Comparison of ENCODE assay signal across 35 cellular contexts in genomic region chr6:14567842-14568241, GRCh38.
"Had no signal": no experiment of that assay in that cellular context is flagged by ENCODE, and none has a peak within 500 bp of the region (broad histone marks: within the 10 kb centered on the region; RNA-seq: fewer than 3 reads in every experiment).

No MANE protein-coding gene starts in this region.

- H3K27ac ChIP-seq: brain microvascular endothelial cell, Peyer's patch, RWPE1, WERI-Rb-1 had no signal

- H3K4me3 ChIP-seq: Peyer's patch had no signal

- DNase-seq: activated CD4-positive, alpha-beta T cell treated with anti-CD3 and anti-CD28 coated beads for 1 hour; activated CD4-positive, alpha-beta T cell treated with anti-CD3 and anti-CD28 coated beads for 48 hours; activated CD4-positive, alpha-beta T cell treated with anti-CD3 and anti-CD28 coated beads, Interleukin-2, amount 50 U/mL, for 4 hours; activated CD4-positive, CD25-positive, alpha-beta regulatory T cell; activated CD8-positive, alpha-beta T cell treated with anti-CD3 and anti-CD28 coated beads for 36 hours; activated effector memory CD4-positive, alpha-beta T cell treated with anti-CD3 and anti-CD28 coated beads, Interleukin-2, amount 50 U/mL, for 16 hours; activated naive CD4-positive, alpha-beta T cell; activated naive CD4-positive, alpha-beta T cell treated with anti-CD3 and anti-CD28 coated beads, Interleukin-2, amount 50 U/mL, for 16 hours; activated naive CD8-positive, alpha-beta T cell treated with anti-CD3 and anti-CD28 coated beads for 36 hours; activated T-cell treated with anti-CD3 and anti-CD28 coated beads, Interleukin-2, amount 50 U/mL, for 1 hour; activated T-cell treated with anti-CD3 and anti-CD28 coated beads, Interleukin-2, amount 50 U/mL, for 72 hours; amniotic stem cell; aorta; brain microvascular endothelial cell; central memory CD4-positive, alpha-beta T cell; Kasumi-1; KG1; MM.1S; NCI-H187; NCI-H2107; NCI-H2171; NCI-H510A; NCI-H526; NK-92 treated with Interleukin-12 subunit alpha and Interleukin-12 subunit beta, amount 100 ng/mL, for 24 hours; Peyer's patch; SIG-M5; T-helper 1 cell; T-helper 2 cell; T-helper 9 cell; WERI-Rb-1 had no signal

- H3K4me1 ChIP-seq: Peyer's patch had no signal

- H3K27me3 ChIP-seq: brain microvascular endothelial cell, Peyer's patch had no signal

- ATAC-seq: activated CD8-positive, alpha-beta T cell treated with anti-CD3 and anti-CD28 coated beads for 36 hours; activated T-cell treated with anti-CD3 and anti-CD28 coated beads, Interleukin-2, amount 50 U/mL, for 72 hours; activated T-helper 17 cell treated with anti-CD3 and anti-CD28 coated beads, Interleukin-2, amount 50 U/mL, for 72 hours; PC-3; Right ventricle myocardium inferior; SK-N-SH treated with all-trans-retinoic acid at 6 μM for 48 hours had no signal

- H3K9me3 ChIP-seq: Peyer's patch had no signal

- H3K36me3 ChIP-seq: brain microvascular endothelial cell, Peyer's patch, WERI-Rb-1 had no signal
